18 cellular contexts compared by ENCODE assay signal in the genomic region with DNA sequence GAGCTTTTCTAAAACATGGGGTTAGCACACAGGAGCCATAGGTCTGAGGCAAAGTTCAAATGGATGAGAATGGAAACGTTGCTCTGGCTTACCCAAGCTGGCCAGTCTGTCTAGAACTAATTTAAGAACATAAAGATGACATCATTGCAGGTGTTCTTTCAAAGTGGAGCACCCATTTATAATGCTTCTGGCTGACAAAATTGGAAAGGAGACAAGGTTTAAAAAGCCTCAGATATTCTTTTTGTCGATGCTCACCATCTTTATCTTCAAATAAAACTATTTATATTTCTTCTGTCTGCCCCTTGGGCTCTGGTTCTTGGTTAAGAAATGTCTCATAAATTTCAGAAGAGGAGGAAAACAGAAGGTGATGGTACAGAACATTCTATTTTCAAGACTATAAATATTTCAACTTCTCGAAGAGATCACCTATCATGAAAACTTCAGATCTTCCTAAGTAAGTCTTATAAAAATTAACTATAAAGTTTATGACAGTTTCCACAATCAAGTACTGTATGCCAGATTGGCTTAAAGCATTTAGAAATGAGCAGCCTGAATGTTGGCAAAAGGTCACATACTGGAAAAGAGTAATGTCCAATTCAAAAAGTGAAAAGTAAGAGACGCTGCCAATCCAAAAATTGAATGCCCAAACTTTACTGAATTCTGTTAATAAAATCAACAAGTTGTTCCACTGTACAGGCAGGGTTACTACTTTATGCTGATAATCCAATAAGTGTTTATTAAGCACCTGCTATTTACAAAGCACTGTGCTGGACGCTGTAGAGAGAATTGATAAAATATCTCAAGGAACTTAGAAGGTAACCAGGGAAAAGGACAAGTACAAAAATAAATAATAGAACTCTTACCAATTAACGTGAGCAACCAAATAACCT.
DNase-seq lines count a peak whose midpoint lies in the region; ATAC-seq and TF ChIP-seq lines count a peak whose summit lies in the region.
"Had no signal": no experiment of that assay in that cellular context is flagged by ENCODE, and none has a peak within 500 bp of the region (broad histone marks: within the 10 kb centered on the region; RNA-seq: fewer than 3 reads in every experiment).

No MANE protein-coding gene starts in this region.

- intact Hi-C loops in mucosa of descending colon (cut with DNase I, micrococcal nuclease) = no loop called here

- no peaks in the 10 kb centered on the region for H3K4me1 ChIP-seq in mucosa of descending colon (ENCODE audit: low read depth)

- peak; percentile 78 for ATAC-seq in mucosa of descending colon
- ATAC-seq: natural killer cell, WTC11 had no signal

- H3K9me3 ChIP-seq in mucosa of descending colon = no peaks in the 10 kb centered on the region

- H3K36me3 ChIP-seq in mucosa of descending colon (ENCODE audit: low read depth) = no peaks in the 10 kb centered on the region

- H3K4me3 ChIP-seq in mucosa of descending colon = no peak overlapping the region

- DNase-seq in DMS53 treated with DMSO at 0.1 percent for 48 hours (lab: John Stamatoyannopoulos, UW; ENCODE audit: unreplicated experiment) (peak; percentile 70), NCI-H1105 (lab: John Stamatoyannopoulos, UW) (peak; percentile 39), RPMI8226 (peak; percentile 79), mucosa of descending colon (no peak), substantia nigra (lab: John Stamatoyannopoulos, UW) (no peak), T-helper 1 cell (no peak), H4 (ENCODE audit: low spot score) (no peak), GM19238 (ENCODE audit: insufficient read length, low spot score) (no peak)
- DNase-seq: activated naive CD8-positive, alpha-beta T cell treated with anti-CD3 and anti-CD28 coated beads for 36 hours; central memory CD4-positive, alpha-beta T cell; EL; glutamatergic neuron; natural killer cell; NCI-H1436; right cardiac atrium; stimulated activated CD4-positive, alpha-beta T cell treated with anti-CD3 and anti-CD28 coated beads, Interleukin-4, amount 100 ng/mL, for 24 hours; SW 1271 had no signal

- H3K27ac ChIP-seq in substantia nigra (ENCODE audit: low read depth, low read length, poor library complexity, severe bottlenecking) = no peak overlapping the region

- no peak for TF ChIP-seq CTCF in mucosa of descending colon (IDR thresholded peaks at IDR 0.05)

Comparison
In these comparisons a context has a peak if more than half of its experiments do, and no peak if none do; other contexts are left out.
1. DNase-seq: peak in DMS53 treated with DMSO at 0.1 percent for 48 hours (single experiment), NCI-H1105 (single experiment) and RPMI8226 (single experiment); none in mucosa of descending colon (0 of 3), substantia nigra (0 of 49), T-helper 1 cell (0 of 5), H4 (single experiment) and GM19238 (single experiment).